ENCODE assay signal across 16 cellular contexts in the genomic region with DNA sequence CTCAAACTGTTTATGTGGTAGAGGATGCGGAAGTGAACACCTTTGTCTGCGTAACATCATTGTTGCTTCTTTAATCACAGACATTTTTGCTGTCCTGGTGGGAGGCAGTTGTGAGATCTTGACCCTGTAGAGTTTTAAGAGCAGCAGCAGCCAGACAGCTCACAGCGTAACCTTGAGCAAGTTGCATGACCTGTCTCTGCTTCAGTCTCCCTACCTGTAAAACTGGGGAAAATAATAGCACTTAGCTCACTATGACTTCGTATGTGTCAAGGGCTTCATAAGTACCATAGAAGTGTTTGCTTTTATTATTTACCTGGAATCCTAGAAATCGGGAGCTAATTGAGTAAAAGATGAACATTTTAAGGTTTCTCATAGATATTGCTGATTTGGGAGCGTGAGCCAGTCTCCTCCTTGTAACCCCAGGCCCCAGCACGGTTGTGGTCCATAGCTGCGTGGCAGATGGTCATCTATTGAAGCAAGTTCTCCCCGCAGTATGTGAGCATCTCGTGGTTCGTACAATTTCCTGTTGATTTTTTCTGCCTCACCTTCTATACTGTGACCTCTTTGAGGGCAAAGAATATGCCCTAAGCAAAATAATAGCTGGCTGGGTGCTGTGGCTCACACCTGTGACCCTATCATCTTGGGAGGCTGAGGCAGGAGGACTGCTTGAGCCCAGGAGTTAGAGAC. TPM values are rescaled to one million over a fixed set of nuclear protein-coding genes. Genes with fewer than 3 reads are reported as not detected.
A peak's percentile ranks its signal among the peaks of the same experiment; 100 is the strongest.
DNase-seq lines count a peak whose midpoint lies in the region; ATAC-seq and TF ChIP-seq lines count a peak whose summit lies in the region.
"Had no signal": no experiment of that assay in that cellular context is flagged by ENCODE, and none has a peak within 500 bp of the region (broad histone marks: within the 10 kb centered on the region; RNA-seq: fewer than 3 reads in every experiment).

No MANE protein-coding gene starts in this region.

- DNase-seq in right atrium auricular region (ENCODE audit: low spot score) = no peak
- DNase-seq in Right ventricle myocardium inferior (ENCODE audit: missing footprints) = no peak
- DNase-seq in ascending aorta (ENCODE audit: low spot score in 2 of 2) = no peak
- no peak for DNase-seq in COR-L47 (lab: John Stamatoyannopoulos, UW)
- DNase-seq in NCI-H146 treated with DMSO at 0.1 percent for 48 hours (lab: John Stamatoyannopoulos, UW; ENCODE audit: unreplicated experiment) = no peak
- DNase-seq: ACHN; Calu3; CD4-positive, CD25-positive, alpha-beta regulatory T cell; Karpas-422; MM.1S; NCI-H2107; NCI-H82 had no signal

- H3K4me1 ChIP-seq in right atrium auricular region = peaks cover 0 to 28% of the 10 kb centered on the region in 2 donors
- no peaks in the 10 kb centered on the region for H3K4me1 ChIP-seq in ascending aorta

- no peaks in the 10 kb centered on the region for H3K27me3 ChIP-seq in right atrium auricular region
- no peaks in the 10 kb centered on the region for H3K27me3 ChIP-seq in layer of hippocampus (ENCODE audit: control insufficient read depth, insufficient read depth, low read length)
- H3K27me3 ChIP-seq in ascending aorta = no peaks in the 10 kb centered on the region

- no peaks in the 10 kb centered on the region for H3K9me3 ChIP-seq in right atrium auricular region
- H3K9me3 ChIP-seq in ascending aorta = no peaks in the 10 kb centered on the region
- H3K9me3 ChIP-seq: HAP-1 had no signal

- intact Hi-C loops in Right ventricle myocardium inferior (cut with DNase I) = no loop called here
- intact Hi-C loops in ascending aorta (cut with DNase I) = no loop called here

- peak overlapping the region; percentile 81 to 82 for H3K27ac ChIP-seq in right atrium auricular region
- peak overlapping the region; percentile 86 for H3K27ac ChIP-seq in angular gyrus (ENCODE audit: low read depth, low read length)
- peak overlapping the region; percentile 96 for H3K27ac ChIP-seq in layer of hippocampus (ENCODE audit: low read depth, low read length)
- no peak overlapping the region for H3K27ac ChIP-seq in ascending aorta

- no peak overlapping the region for H3K4me3 ChIP-seq in right atrium auricular region
- no peak overlapping the region for H3K4me3 ChIP-seq in ascending aorta
- H3K4me3 ChIP-seq: HAP-1 had no signal

- no peak for ATAC-seq in Right ventricle myocardium inferior

- H3K36me3 ChIP-seq in right atrium auricular region (no peaks in the 10 kb centered on the region), ascending aorta (no peaks in the 10 kb centered on the region)
- H3K36me3 ChIP-seq: HAP-1 had no signal

- no peak for TF ChIP-seq CTCF in right atrium auricular region (IDR thresholded peaks at IDR 0.05)
- TF ChIP-seq CTCF in ascending aorta (IDR thresholded peaks at IDR 0.05) = no peak

RNA-seq across cellular contexts. Expression of gene GPRC5B, which starts 34.4 kb away (rescaled TPM):
- total RNA-seq in right atrium auricular region (10 to 100 TPM; 39.4 to 40.0 TPM), Right ventricle myocardium inferior (90.0 TPM), ascending aorta (15.6 TPM)
- total RNA-seq: OCI-LY7 had no signal

Comparison
In these comparisons a context has a peak if more than half of its experiments do, and no peak if none do; other contexts are left out.
1. H3K27ac ChIP-seq: peak in right atrium auricular region (2 of 2), angular gyrus (single experiment) and layer of hippocampus (single experiment); none in ascending aorta (0 of 2).